In the genomic region with DNA sequence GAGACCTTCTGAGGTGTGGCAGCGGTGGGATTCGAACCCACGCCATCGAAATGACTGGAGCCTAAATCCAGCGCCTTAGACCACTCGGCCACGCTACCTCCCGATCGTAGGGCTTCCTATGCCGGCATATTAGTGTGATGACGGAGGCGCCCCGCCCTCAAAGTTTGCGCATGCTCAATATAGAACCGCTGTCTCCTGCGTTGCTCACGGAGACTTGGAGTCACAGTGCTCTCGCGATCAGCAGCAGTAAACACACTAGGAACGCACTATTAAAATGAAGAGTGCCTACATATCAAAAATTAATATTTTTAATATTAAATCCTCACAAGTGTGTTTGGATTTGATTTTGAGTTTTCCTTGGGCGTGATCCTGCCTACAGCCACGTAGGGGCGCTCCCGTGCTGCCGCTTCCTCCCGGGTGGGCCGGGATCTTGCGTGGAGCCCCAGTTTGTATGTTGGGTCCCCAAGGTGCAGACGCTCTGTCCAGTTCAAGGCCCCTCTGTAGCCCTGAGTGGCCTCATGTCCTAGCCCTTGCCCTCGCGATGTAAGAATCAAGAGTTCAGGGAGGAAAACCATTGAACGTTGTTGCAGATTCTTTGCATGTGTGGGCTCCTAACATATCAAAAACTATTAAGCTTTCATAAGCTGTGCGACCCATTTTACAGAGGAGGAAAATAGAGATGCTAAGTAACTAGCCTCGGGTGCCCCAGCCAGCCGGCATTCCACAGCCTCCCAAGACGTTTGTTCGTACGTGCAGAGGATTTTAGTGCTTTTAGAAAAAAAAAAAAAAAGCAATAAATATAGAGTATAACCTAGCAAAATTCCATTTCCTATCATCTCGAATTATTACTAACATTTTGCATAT, we compare ENCODE assay signal across 1 cellular context.
TF ChIP-seq lines count a peak whose summit lies in the region.

No MANE protein-coding gene starts in this region.

TF ChIP-seq in K562, 482 proteins besides CTCF, POLR2A, EP300 and RAD21 (continued from another document and continues in another):
- no peak for TF ChIP-seq NFXL1 (CRISPR knock-in tag; IDR thresholded peaks at IDR 0.05)
- TF ChIP-seq CCAR2 (IDR thresholded peaks at IDR 0.05; ENCODE audit: low read depth, low read length): no peak
- no peak for TF ChIP-seq SIX5 (IDR thresholded peaks at IDR 0.05; ENCODE audit: borderline replicate concordance in 1 of 2, insufficient read depth in 1 of 2, low read depth in 1 of 2, low read length in 2 of 2)
- TF ChIP-seq, protein P1, sequence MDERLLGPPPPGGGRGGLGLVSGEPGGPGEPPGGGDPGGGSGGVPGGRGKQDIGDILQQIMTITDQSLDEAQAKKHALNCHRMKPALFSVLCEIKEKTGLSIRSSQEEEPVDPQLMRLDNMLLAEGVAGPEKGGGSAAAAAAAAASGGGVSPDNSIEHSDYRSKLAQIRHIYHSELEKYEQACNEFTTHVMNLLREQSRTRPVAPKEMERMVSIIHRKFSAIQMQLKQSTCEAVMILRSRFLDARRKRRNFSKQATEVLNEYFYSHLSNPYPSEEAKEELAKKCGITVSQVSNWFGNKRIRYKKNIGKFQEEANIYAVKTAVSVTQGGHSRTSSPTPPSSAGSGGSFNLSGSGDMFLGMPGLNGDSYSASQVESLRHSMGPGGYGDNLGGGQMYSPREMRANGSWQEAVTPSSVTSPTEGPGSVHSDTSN (CRISPR knock-in tag; IDR thresholded peaks at IDR 0.05; ENCODE audit: low read depth): no peak
- TF ChIP-seq, protein P1 (tag; conservative IDR thresholded peaks at IDR 0.05; ENCODE audit: low read depth): no peak
- TF ChIP-seq E2F3 (CRISPR knock-in tag; IDR thresholded peaks at IDR 0.05): no peak
- no peak for TF ChIP-seq NR3C1 (CRISPR knock-in tag; IDR thresholded peaks at IDR 0.05)
- no peak for TF ChIP-seq NR2C2 (CRISPR knock-in tag; IDR thresholded peaks at IDR 0.05)
- peak; percentile 34; the same call in 1 of the 2 replicates for TF ChIP-seq NR2C2 (tag; IDR thresholded peaks at IDR 0.05)
- TF ChIP-seq, protein P2, sequence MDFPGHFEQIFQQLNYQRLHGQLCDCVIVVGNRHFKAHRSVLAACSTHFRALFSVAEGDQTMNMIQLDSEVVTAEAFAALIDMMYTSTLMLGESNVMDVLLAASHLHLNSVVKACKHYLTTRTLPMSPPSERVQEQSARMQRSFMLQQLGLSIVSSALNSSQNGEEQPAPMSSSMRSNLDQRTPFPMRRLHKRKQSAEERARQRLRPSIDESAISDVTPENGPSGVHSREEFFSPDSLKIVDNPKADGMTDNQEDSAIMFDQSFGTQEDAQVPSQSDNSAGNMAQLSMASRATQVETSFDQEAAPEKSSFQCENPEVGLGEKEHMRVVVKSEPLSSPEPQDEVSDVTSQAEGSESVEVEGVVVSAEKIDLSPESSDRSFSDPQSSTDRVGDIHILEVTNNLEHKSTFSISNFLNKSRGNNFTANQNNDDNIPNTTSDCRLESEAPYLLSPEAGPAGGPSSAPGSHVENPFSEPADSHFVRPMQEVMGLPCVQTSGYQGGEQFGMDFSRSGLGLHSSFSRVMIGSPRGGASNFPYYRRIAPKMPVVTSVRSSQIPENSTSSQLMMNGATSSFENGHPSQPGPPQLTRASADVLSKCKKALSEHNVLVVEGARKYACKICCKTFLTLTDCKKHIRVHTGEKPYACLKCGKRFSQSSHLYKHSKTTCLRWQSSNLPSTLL (IDR thresholded peaks at IDR 0.05): peak; percentile 88
- no peak for TF ChIP-seq HOXB6 (CRISPR knock-in tag; IDR thresholded peaks at IDR 0.05; ENCODE audit: borderline replicate concordance)
- peak; percentile 86 to 89 for TF ChIP-seq NRF1 (conservative IDR thresholded peaks at IDR 0.05 in 1 of 2, IDR thresholded peaks at IDR 0.05 in 1 of 2)
- no peak for TF ChIP-seq COPS2 (conservative IDR thresholded peaks at IDR 0.05)
- TF ChIP-seq RUNX1 (IDR thresholded peaks at IDR 0.05; ENCODE audit: low read depth): no peak
- TF ChIP-seq ZNF347 (CRISPR knock-in tag; IDR thresholded peaks at IDR 0.05; ENCODE audit: low read depth): no peak
- TF ChIP-seq, protein P3, sequence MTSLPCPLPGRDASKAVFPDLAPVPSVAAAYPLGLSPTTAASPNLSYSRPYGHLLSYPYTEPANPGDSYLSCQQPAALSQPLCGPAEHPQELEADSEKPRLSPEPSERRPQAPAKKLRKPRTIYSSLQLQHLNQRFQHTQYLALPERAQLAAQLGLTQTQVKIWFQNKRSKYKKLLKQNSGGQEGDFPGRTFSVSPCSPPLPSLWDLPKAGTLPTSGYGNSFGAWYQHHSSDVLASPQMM (CRISPR knock-in tag; IDR thresholded peaks at IDR 0.05): no peak
- no peak for TF ChIP-seq ZNF586 (CRISPR knock-in tag; conservative IDR thresholded peaks at IDR 0.05)
- no peak for TF ChIP-seq LARP7 (IDR thresholded peaks at IDR 0.05)
- no peak; the same call in 1 of the 2 replicates for TF ChIP-seq ELF4 (CRISPR knock-in tag; IDR thresholded peaks at IDR 0.05)
- TF ChIP-seq, protein P4, sequence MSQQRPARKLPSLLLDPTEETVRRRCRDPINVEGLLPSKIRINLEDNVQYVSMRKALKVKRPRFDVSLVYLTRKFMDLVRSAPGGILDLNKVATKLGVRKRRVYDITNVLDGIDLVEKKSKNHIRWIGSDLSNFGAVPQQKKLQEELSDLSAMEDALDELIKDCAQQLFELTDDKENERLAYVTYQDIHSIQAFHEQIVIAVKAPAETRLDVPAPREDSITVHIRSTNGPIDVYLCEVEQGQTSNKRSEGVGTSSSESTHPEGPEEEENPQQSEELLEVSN (IDR thresholded peaks at IDR 0.05; ENCODE audit: borderline replicate concordance in 1 of 2, extremely low read depth in 1 of 2, insufficient read depth in 1 of 2, insufficient read length in 1 of 2, low read depth in 1 of 2, low read length in 1 of 2, poor library complexity in 1 of 2, severe bottlenecking in 1 of 2): no peak
- no peak for TF ChIP-seq RBBP5 (IDR thresholded peaks at IDR 0.05; ENCODE audit: borderline replicate concordance, insufficient read depth, low read length, poor library complexity, severe bottlenecking)
- TF ChIP-seq, protein P5, sequence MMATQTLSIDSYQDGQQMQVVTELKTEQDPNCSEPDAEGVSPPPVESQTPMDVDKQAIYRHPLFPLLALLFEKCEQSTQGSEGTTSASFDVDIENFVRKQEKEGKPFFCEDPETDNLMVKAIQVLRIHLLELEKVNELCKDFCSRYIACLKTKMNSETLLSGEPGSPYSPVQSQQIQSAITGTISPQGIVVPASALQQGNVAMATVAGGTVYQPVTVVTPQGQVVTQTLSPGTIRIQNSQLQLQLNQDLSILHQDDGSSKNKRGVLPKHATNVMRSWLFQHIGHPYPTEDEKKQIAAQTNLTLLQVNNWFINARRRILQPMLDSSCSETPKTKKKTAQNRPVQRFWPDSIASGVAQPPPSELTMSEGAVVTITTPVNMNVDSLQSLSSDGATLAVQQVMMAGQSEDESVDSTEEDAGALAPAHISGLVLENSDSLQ (IDR thresholded peaks at IDR 0.05): no peak
- peak; percentile 44; the same call in 1 of the 2 replicates for TF ChIP-seq L3MBTL2 (IDR thresholded peaks at IDR 0.05)
- TF ChIP-seq GABPB1 (CRISPR knock-in tag; IDR thresholded peaks at IDR 0.05): peak; percentile 36; the same call in 1 of the 2 replicates
- TF ChIP-seq, protein P6, sequence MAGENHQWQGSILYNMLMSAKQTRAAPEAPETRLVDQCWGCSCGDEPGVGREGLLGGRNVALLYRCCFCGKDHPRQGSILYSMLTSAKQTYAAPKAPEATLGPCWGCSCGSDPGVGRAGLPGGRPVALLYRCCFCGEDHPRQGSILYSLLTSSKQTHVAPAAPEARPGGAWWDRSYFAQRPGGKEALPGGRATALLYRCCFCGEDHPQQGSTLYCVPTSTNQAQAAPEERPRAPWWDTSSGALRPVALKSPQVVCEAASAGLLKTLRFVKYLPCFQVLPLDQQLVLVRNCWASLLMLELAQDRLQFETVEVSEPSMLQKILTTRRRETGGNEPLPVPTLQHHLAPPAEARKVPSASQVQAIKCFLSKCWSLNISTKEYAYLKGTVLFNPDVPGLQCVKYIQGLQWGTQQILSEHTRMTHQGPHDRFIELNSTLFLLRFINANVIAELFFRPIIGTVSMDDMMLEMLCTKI (IDR thresholded peaks at IDR 0.05; ENCODE audit: partially characterized antibody): no peak
- no peak for TF ChIP-seq SETDB1 (IDR thresholded peaks at IDR 0.05; ENCODE audit: low read length)
- TF ChIP-seq TAF7 (tag; IDR thresholded peaks at IDR 0.05): no peak
- no peak for TF ChIP-seq ZBTB8A (IDR thresholded peaks at IDR 0.05; ENCODE audit: partially characterized antibody)
- TF ChIP-seq, protein P7, sequence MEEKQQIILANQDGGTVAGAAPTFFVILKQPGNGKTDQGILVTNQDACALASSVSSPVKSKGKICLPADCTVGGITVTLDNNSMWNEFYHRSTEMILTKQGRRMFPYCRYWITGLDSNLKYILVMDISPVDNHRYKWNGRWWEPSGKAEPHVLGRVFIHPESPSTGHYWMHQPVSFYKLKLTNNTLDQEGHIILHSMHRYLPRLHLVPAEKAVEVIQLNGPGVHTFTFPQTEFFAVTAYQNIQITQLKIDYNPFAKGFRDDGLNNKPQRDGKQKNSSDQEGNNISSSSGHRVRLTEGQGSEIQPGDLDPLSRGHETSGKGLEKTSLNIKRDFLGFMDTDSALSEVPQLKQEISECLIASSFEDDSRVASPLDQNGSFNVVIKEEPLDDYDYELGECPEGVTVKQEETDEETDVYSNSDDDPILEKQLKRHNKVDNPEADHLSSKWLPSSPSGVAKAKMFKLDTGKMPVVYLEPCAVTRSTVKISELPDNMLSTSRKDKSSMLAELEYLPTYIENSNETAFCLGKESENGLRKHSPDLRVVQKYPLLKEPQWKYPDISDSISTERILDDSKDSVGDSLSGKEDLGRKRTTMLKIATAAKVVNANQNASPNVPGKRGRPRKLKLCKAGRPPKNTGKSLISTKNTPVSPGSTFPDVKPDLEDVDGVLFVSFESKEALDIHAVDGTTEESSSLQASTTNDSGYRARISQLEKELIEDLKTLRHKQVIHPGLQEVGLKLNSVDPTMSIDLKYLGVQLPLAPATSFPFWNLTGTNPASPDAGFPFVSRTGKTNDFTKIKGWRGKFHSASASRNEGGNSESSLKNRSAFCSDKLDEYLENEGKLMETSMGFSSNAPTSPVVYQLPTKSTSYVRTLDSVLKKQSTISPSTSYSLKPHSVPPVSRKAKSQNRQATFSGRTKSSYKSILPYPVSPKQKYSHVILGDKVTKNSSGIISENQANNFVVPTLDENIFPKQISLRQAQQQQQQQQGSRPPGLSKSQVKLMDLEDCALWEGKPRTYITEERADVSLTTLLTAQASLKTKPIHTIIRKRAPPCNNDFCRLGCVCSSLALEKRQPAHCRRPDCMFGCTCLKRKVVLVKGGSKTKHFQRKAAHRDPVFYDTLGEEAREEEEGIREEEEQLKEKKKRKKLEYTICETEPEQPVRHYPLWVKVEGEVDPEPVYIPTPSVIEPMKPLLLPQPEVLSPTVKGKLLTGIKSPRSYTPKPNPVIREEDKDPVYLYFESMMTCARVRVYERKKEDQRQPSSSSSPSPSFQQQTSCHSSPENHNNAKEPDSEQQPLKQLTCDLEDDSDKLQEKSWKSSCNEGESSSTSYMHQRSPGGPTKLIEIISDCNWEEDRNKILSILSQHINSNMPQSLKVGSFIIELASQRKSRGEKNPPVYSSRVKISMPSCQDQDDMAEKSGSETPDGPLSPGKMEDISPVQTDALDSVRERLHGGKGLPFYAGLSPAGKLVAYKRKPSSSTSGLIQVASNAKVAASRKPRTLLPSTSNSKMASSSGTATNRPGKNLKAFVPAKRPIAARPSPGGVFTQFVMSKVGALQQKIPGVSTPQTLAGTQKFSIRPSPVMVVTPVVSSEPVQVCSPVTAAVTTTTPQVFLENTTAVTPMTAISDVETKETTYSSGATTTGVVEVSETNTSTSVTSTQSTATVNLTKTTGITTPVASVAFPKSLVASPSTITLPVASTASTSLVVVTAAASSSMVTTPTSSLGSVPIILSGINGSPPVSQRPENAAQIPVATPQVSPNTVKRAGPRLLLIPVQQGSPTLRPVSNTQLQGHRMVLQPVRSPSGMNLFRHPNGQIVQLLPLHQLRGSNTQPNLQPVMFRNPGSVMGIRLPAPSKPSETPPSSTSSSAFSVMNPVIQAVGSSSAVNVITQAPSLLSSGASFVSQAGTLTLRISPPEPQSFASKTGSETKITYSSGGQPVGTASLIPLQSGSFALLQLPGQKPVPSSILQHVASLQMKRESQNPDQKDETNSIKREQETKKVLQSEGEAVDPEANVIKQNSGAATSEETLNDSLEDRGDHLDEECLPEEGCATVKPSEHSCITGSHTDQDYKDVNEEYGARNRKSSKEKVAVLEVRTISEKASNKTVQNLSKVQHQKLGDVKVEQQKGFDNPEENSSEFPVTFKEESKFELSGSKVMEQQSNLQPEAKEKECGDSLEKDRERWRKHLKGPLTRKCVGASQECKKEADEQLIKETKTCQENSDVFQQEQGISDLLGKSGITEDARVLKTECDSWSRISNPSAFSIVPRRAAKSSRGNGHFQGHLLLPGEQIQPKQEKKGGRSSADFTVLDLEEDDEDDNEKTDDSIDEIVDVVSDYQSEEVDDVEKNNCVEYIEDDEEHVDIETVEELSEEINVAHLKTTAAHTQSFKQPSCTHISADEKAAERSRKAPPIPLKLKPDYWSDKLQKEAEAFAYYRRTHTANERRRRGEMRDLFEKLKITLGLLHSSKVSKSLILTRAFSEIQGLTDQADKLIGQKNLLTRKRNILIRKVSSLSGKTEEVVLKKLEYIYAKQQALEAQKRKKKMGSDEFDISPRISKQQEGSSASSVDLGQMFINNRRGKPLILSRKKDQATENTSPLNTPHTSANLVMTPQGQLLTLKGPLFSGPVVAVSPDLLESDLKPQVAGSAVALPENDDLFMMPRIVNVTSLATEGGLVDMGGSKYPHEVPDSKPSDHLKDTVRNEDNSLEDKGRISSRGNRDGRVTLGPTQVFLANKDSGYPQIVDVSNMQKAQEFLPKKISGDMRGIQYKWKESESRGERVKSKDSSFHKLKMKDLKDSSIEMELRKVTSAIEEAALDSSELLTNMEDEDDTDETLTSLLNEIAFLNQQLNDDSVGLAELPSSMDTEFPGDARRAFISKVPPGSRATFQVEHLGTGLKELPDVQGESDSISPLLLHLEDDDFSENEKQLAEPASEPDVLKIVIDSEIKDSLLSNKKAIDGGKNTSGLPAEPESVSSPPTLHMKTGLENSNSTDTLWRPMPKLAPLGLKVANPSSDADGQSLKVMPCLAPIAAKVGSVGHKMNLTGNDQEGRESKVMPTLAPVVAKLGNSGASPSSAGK (IDR thresholded peaks at IDR 0.05): no peak; the same call in 1 of the 2 replicates
- no peak for TF ChIP-seq TCF7L2 (IDR thresholded peaks at IDR 0.05; ENCODE audit: low read depth, low read length)
- TF ChIP-seq ZNF707 (CRISPR knock-in tag; conservative IDR thresholded peaks at IDR 0.05): no peak
- TF ChIP-seq FOXK2 (conservative IDR thresholded peaks at IDR 0.05 in 1 of 2, IDR thresholded peaks at IDR 0.05 in 1 of 2; ENCODE audit: low read depth in 2 of 2): peak in 1 of 2 experiments; percentile 60; a peak in 1 of 4 replicates
- TF ChIP-seq BHLHE40 (IDR thresholded peaks at IDR 0.05; ENCODE audit: low read length): 0 out of 2 replicates have a peak, but pooled peaks have one; percentile 27
